Comparison of ENCODE assay signal across 16 cellular contexts in genomic region chr5:34571380-34572041, GRCh38.
A peak's percentile ranks its signal among the peaks of the same experiment; 100 is the strongest.
DNase-seq lines count a peak whose midpoint lies in the region; ATAC-seq, FAIRE-seq and TF ChIP-seq lines count a peak whose summit lies in the region.
"Had no signal": no experiment of that assay in that cellular context is flagged by ENCODE, and none has a peak within 500 bp of the region (broad histone marks: within the 10 kb centered on the region; RNA-seq: fewer than 3 reads in every experiment).

No MANE protein-coding gene starts in this region.

- 88% methylated on average over 4 of the region's 4 CpGs for WGBS in A549 (ENCODE audit: missing lambda C conversion rate)

- no peak for TF ChIP-seq CTCF in A549 (IDR thresholded peaks at IDR 0.05)

- POLR2A ChIA-PET in A549 (lab: Yijun Ruan, JAX): no interaction called here

- DNase-seq in A549 (ENCODE audit: low read depth in 1 of 2, low spot score in 1 of 2) (no peak), HCEC 1CT (peak; percentile 85), astrocyte of the hippocampus (ENCODE audit: low read depth, low spot score) (peak; percentile 53), iris pigment epithelial cell (ENCODE audit: low read depth) (peak; percentile 86), NCI-H446 treated with DMSO at 0.1 percent for 48 hours (lab: John Stamatoyannopoulos, UW) (no peak), H4 (ENCODE audit: low spot score) (no peak)
- DNase-seq: activated T-cell treated with anti-CD3 and anti-CD28 coated beads, Interleukin-2, amount 50 U/mL, for 48 hours; BE2C; central memory CD4-positive, alpha-beta T cell; KG1; left ventricle myocardium inferior had no signal

- CTCF ChIA-PET in A549 (lab: Yijun Ruan, JAX): interaction anchor here (1.2 kb wide), 1 partner anchor 9 kb away, joined by 3 read pairs; no protein-coding TSS in a partner anchor

- no peak overlapping the region for H3K4me3 ChIP-seq in A549
- H3K4me3 ChIP-seq: left ventricle myocardium inferior had no signal

- peaks cover 13% of the 10 kb centered on the region; the same call in 1 of the 3 replicates for H3K4me1 ChIP-seq in A549
- H3K4me1 ChIP-seq: BE2C, parathyroid adenoma had no signal

- peak overlapping the region; percentile 26 to 63; a peak in 4 of 6 replicates for H3K27ac ChIP-seq in A549
- H3K27ac ChIP-seq: left ventricle myocardium inferior, parathyroid adenoma, RWPE1 had no signal

- no peak overlapping the region; the same call in 2 of the 3 replicates for H3K4me2 ChIP-seq in A549

- no peak for FAIRE-seq in A549 (lab: Jason Lieb, UNC)
- FAIRE-seq: H1 had no signal

- H3K9me3 ChIP-seq in A549: no peaks in the 10 kb centered on the region
- H3K9me3 ChIP-seq: BE2C, left ventricle myocardium inferior had no signal

- no peak for TF ChIP-seq RAD21 in A549 (conservative IDR thresholded peaks at IDR 0.05 in 1 of 2, IDR thresholded peaks at IDR 0.05 in 1 of 2)

- TF ChIP-seq EP300 in A549 (IDR thresholded peaks at IDR 0.05): no peak

- no peak for TF ChIP-seq POLR2A in A549 (IDR thresholded peaks at IDR 0.05; ENCODE audit: low read length)

- ATAC-seq in A549: no peak
- ATAC-seq in GM21529 (IDR thresholded peaks at IDR 0.05; ENCODE audit: unreplicated experiment): no peak
- ATAC-seq in GM18511 (IDR thresholded peaks at IDR 0.05; ENCODE audit: unreplicated experiment): no peak

TF ChIP-seq in A549, 52 proteins besides CTCF, POLR2A, EP300 and RAD21:
- TF ChIP-seq JUNB (IDR thresholded peaks at IDR 0.05): no peak
- TF ChIP-seq PHF8 (IDR thresholded peaks at IDR 0.05; ENCODE audit: borderline replicate concordance, low read depth): no peak
- no peak for TF ChIP-seq ATOH8 (CRISPR knock-in tag; IDR thresholded peaks at IDR 0.05; ENCODE audit: low read depth)
- TF ChIP-seq GATA3 (IDR thresholded peaks at IDR 0.05; ENCODE audit: borderline replicate concordance): no peak
- TF ChIP-seq SREBF2 (IDR thresholded peaks at IDR 0.05): no peak
- no peak for TF ChIP-seq E2F6 (IDR thresholded peaks at IDR 0.05; ENCODE audit: borderline replicate concordance, low read depth)
- no peak for TF ChIP-seq TFCP2L1 (CRISPR knock-in tag; IDR thresholded peaks at IDR 0.05)
- no peak for TF ChIP-seq MAZ (IDR thresholded peaks at IDR 0.05; ENCODE audit: borderline replicate concordance, low read depth, low read length)
- no peak for TF ChIP-seq PBX3 (IDR thresholded peaks at IDR 0.05)
- TF ChIP-seq HOXA7 (CRISPR knock-in tag; IDR thresholded peaks at IDR 0.05): no peak
- no peak for TF ChIP-seq RFX5 (IDR thresholded peaks at IDR 0.05)
- no peak for TF ChIP-seq FOSL2 (IDR thresholded peaks at IDR 0.05)
- TF ChIP-seq FOSL2 (CRISPR knock-in tag; IDR thresholded peaks at IDR 0.05): no peak
- TF ChIP-seq HDAC2 (IDR thresholded peaks at IDR 0.05): no peak
- no peak for TF ChIP-seq ZNF302 (CRISPR knock-in tag; IDR thresholded peaks at IDR 0.05)
- TF ChIP-seq RARB (CRISPR knock-in tag; IDR thresholded peaks at IDR 0.05): no peak
- no peak for TF ChIP-seq KDM1A (IDR thresholded peaks at IDR 0.05; ENCODE audit: low read depth)
- TF ChIP-seq RNF2 (IDR thresholded peaks at IDR 0.05; ENCODE audit: borderline replicate concordance, low read depth): no peak
- TF ChIP-seq CHD2 (IDR thresholded peaks at IDR 0.05; ENCODE audit: low read length, partially characterized antibody): no peak

Comparison
In these comparisons a context has a peak if more than half of its experiments do, and no peak if none do; other contexts are left out.
1. DNase-seq: peak in HCEC 1CT (single experiment), astrocyte of the hippocampus (single experiment) and iris pigment epithelial cell (single experiment); none in A549 (0 of 2), NCI-H446 treated with DMSO at 0.1 percent for 48 hours (single experiment) and H4 (single experiment).